In the genomic region with DNA sequence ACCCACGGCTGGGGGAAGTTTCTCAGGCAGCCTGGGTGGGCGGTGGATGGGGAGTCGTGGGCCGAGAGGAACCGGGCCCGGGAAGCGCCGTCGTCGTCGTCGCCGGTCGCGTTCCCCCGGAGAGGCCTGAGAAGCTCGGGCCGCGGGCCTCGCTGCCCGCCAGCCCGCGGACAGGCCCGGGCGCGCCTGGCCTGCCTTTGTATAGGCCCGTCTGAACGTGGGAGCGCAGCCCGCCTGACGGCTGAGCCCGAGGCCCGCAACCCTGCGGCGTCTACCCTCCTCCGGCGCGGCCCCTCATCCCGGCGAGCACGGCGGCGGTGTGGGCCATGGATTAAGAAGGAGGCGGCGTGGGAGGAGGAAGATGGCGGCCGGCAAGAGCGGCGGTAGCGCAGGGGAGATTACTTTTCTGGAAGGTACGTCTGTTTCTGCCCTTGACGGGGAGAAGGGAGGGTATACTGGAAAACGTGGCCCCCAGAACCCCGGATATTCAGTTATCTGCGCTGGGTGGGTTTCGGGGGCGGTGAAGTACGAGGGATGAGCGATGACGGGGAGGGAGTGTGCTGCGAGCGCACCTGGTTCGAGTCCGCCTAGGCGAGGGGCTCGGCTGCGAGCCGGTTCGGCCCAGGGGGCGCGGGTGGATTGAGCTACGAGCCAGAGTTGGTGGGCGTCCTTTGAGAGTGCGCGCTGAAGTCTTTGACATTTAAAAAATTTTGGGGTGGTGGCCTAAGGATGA, we compare ENCODE assay signal across 8 cellular contexts. TPM values are rescaled to one million over a fixed set of nuclear protein-coding genes. Genes with fewer than 3 reads are reported as not detected.
DNase-seq lines count a peak whose midpoint lies in the region; ATAC-seq lines count a peak whose summit lies in the region.

No MANE protein-coding gene starts in this region.

- H3K4me3 Mint-ChIP-seq in T-helper 2 cell treated with Interferon-gamma antibody and Interleukin-4, amounts not matched to agents 5 μg/mL and 100 μg/mL, for 36 hours, result peak overlapping the region; percentile 99

- peaks cover 16% of the 10 kb centered on the region; the same call in 1 of the 2 replicates for H3K4me1 ChIP-seq in HUES64 (ENCODE audit: insufficient read depth, low read length)

- no peaks in the 10 kb centered on the region for H3K9me3 ChIP-seq in HUES64 (ENCODE audit: insufficient read depth, low read depth, low read length)

- ATAC-seq in GM21515 (IDR thresholded peaks at IDR 0.05; ENCODE audit: unreplicated experiment), result peak; percentile 40

- H3K27me3 ChIP-seq in HUES64 (ENCODE audit: insufficient read depth, low read length), result no peaks in the 10 kb centered on the region

- H3K9me3 Mint-ChIP-seq in T-helper 2 cell treated with Interferon-gamma antibody and Interleukin-4, amounts not matched to agents 5 μg/mL and 100 μg/mL, for 36 hours, result no peaks in the 10 kb centered on the region

- peak overlapping the region; percentile 98 for H3K27ac Mint-ChIP-seq in T-helper 2 cell treated with Interferon-gamma antibody and Interleukin-4, amounts not matched to agents 5 μg/mL and 100 μg/mL, for 36 hours

- peak; percentile 68 for DNase-seq in Daoy (ENCODE audit: low read depth)
- peak; percentile 67 for DNase-seq in T-helper 2 cell treated with Interferon-gamma antibody and Interleukin-4, amounts not matched to agents 5 μg/mL and 100 μg/mL, for 36 hours (ENCODE audit: low spot score)
- peak; percentile 82 for DNase-seq in astrocyte of the hippocampus (ENCODE audit: low read depth, low spot score)
- DNase-seq in iPS-NIHi7 (ENCODE audit: extremely low spot score), result peak; percentile 33
- DNase-seq in stimulated activated CD4-positive, alpha-beta T cell treated with anti-CD3 and anti-CD28 coated beads, Interleukin-15, amount 100 ng/mL, for 1 hour (ENCODE audit: low read depth in 1 of 2, low spot score in 1 of 2), result peak; percentile 37 to 47
- no peak for DNase-seq in NCI-H446 (lab: John Stamatoyannopoulos, UW)

- H3K36me3 Mint-ChIP-seq in T-helper 2 cell treated with Interferon-gamma antibody and Interleukin-4, amounts not matched to agents 5 μg/mL and 100 μg/mL, for 36 hours (ENCODE audit: low read depth), result peaks cover 18% of the 10 kb centered on the region

- H3K27me3 Mint-ChIP-seq in T-helper 2 cell treated with Interferon-gamma antibody and Interleukin-4, amounts not matched to agents 5 μg/mL and 100 μg/mL, for 36 hours (ENCODE audit: low read depth), result no peaks in the 10 kb centered on the region

- H3K4me3 ChIP-seq in HUES64 (ENCODE audit: low read length), result peak overlapping the region; percentile 98

- H3K27ac ChIP-seq in HUES64 (ENCODE audit: low read depth, low read length), result peak overlapping the region; percentile 96

- H3K36me3 ChIP-seq in HUES64 (ENCODE audit: insufficient read depth, low read length), result 0 out of 2 replicates have a peak, but pooled peaks cover 2% of the 10 kb centered on the region

- H3K9ac ChIP-seq in HUES64 (ENCODE audit: low read depth, low read length), result peak overlapping the region; percentile 100

- H3K4me1 Mint-ChIP-seq in T-helper 2 cell treated with Interferon-gamma antibody and Interleukin-4, amounts not matched to agents 5 μg/mL and 100 μg/mL, for 36 hours (ENCODE audit: low read depth), result peaks cover 44% of the 10 kb centered on the region

- under 1% methylated on average over 75 of the region's 75 CpGs for WGBS in HUES64

RNA-seq across cellular contexts. Expression of a gene that starts 0.7 kb away (rescaled TPM):
- total RNA-seq in Daoy (2014; rRNA removed; shearing (Covaris generic)), result 67.4 and 83.2 TPM in 2 replicates
- polyA plus RNA-seq in HUES64 (2013, experiment 1 of 2), result 70.5 TPM
- 74.7 TPM for polyA plus RNA-seq in HUES64 (2013, experiment 2 of 2)

Comparison
In these comparisons a context has a peak if more than half of its experiments do, and no peak if none do; other contexts are left out.
1. DNase-seq: peak in Daoy (single experiment), T-helper 2 cell treated with Interferon-gamma antibody and Interleukin-4, amounts not matched to agents 5 μg/mL and 100 μg/mL, for 36 hours (single experiment), astrocyte of the hippocampus (single experiment), iPS-NIHi7 (single experiment) and stimulated activated CD4-positive, alpha-beta T cell treated with anti-CD3 and anti-CD28 coated beads, Interleukin-15, amount 100 ng/mL, for 1 hour (2 of 2); none in NCI-H446 (0 of 2).